ENCODE assay signal across 1 cellular context in the genomic region with DNA sequence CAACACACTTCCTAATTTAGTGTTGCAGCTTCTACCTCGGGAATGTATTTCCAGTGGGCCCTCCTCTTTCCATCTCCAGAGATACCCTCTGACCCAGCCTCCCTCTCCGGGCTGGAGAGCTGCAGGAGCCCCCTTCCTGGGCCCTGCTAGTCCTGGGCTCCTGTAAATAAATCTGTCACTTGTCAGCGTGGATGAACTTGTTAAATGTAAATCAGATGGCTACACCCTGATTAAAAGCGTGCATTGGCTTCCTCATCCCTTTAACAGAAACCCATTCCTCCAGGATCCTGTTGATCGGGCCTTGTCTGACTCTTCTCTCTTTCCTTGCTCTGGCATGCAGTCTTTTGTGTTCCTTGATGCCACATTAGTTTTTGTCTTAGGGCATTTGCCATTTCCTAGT.
TF ChIP-seq lines count a peak whose summit lies in the region.

No MANE protein-coding gene starts in this region.

TF ChIP-seq in WTC11, 78 proteins besides CTCF, POLR2A, EP300 and RAD21 (continued from another document):
- TF ChIP-seq, protein P1, sequence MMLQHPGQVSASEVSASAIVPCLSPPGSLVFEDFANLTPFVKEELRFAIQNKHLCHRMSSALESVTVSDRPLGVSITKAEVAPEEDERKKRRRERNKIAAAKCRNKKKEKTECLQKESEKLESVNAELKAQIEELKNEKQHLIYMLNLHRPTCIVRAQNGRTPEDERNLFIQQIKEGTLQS (CRISPR knock-in tag; conservative IDR thresholded peaks at IDR 0.05): no peak
- TF ChIP-seq, protein P2, sequence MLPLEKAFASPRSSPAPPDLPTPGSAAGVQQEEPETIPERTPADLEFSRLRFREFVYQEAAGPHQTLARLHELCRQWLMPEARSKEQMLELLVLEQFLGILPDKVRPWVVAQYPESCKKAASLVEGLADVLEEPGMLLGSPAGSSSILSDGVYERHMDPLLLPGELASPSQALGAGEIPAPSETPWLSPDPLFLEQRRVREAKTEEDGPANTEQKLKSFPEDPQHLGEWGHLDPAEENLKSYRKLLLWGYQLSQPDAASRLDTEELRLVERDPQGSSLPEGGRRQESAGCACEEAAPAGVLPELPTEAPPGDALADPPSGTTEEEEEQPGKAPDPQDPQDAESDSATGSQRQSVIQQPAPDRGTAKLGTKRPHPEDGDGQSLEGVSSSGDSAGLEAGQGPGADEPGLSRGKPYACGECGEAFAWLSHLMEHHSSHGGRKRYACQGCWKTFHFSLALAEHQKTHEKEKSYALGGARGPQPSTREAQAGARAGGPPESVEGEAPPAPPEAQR (CRISPR knock-in tag; IDR thresholded peaks at IDR 0.05): no peak
- TF ChIP-seq TEAD4 (CRISPR knock-in tag; IDR thresholded peaks at IDR 0.05) (no peak), NFE2L1 (CRISPR knock-in tag; IDR thresholded peaks at IDR 0.05) (no peak), ZBTB21 (CRISPR knock-in tag; IDR thresholded peaks at IDR 0.05; ENCODE audit: borderline replicate concordance) (no peak), EMX1 (CRISPR knock-in tag; IDR thresholded peaks at IDR 0.05) (no peak), ZNF232 (CRISPR knock-in tag; IDR thresholded peaks at IDR 0.05) (no peak), NFYB (CRISPR knock-in tag; conservative IDR thresholded peaks at IDR 0.05; ENCODE audit: low read depth) (no peak), CREB1 (CRISPR knock-in tag; IDR thresholded peaks at IDR 0.05) (no peak)
- TF ChIP-seq, protein P3, sequence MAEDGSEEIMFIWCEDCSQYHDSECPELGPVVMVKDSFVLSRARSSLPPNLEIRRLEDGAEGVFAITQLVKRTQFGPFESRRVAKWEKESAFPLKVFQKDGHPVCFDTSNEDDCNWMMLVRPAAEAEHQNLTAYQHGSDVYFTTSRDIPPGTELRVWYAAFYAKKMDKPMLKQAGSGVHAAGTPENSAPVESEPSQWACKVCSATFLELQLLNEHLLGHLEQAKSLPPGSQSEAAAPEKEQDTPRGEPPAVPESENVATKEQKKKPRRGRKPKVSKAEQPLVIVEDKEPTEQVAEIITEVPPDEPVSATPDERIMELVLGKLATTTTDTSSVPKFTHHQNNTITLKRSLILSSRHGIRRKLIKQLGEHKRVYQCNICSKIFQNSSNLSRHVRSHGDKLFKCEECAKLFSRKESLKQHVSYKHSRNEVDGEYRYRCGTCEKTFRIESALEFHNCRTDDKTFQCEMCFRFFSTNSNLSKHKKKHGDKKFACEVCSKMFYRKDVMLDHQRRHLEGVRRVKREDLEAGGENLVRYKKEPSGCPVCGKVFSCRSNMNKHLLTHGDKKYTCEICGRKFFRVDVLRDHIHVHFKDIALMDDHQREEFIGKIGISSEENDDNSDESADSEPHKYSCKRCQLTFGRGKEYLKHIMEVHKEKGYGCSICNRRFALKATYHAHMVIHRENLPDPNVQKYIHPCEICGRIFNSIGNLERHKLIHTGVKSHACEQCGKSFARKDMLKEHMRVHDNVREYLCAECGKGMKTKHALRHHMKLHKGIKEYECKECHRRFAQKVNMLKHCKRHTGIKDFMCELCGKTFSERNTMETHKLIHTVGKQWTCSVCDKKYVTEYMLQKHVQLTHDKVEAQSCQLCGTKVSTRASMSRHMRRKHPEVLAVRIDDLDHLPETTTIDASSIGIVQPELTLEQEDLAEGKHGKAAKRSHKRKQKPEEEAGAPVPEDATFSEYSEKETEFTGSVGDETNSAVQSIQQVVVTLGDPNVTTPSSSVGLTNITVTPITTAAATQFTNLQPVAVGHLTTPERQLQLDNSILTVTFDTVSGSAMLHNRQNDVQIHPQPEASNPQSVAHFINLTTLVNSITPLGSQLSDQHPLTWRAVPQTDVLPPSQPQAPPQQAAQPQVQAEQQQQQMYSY (CRISPR knock-in tag; IDR thresholded peaks at IDR 0.05): no peak
- TF ChIP-seq, protein P4, sequence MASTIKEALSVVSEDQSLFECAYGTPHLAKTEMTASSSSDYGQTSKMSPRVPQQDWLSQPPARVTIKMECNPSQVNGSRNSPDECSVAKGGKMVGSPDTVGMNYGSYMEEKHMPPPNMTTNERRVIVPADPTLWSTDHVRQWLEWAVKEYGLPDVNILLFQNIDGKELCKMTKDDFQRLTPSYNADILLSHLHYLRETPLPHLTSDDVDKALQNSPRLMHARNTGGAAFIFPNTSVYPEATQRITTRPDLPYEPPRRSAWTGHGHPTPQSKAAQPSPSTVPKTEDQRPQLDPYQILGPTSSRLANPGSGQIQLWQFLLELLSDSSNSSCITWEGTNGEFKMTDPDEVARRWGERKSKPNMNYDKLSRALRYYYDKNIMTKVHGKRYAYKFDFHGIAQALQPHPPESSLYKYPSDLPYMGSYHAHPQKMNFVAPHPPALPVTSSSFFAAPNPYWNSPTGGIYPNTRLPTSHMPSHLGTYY (CRISPR knock-in tag; IDR thresholded peaks at IDR 0.05): no peak
